In the genomic region with DNA sequence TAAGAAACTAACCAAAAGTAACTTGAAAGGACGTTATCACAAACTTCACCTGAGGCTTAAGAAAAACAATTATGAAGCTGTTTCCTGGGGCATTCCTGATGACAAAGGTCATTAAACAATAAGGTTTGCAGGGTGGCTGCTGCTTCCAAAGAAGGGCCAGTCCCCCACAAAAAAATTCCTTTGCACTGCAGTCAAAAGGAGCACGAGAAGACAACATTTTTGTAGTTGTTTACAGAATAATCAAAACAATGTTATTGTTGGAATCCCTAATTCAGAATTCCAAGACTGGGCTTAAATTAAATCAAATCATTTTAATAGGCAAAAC, we compare ENCODE assay signal across 1 cellular context.
TF ChIP-seq lines count a peak whose summit lies in the region.

No MANE protein-coding gene starts in this region.

TF ChIP-seq in GM23338, 12 proteins besides CTCF, POLR2A, EP300 and RAD21 (continued from another document):
- TF ChIP-seq, protein P1, sequence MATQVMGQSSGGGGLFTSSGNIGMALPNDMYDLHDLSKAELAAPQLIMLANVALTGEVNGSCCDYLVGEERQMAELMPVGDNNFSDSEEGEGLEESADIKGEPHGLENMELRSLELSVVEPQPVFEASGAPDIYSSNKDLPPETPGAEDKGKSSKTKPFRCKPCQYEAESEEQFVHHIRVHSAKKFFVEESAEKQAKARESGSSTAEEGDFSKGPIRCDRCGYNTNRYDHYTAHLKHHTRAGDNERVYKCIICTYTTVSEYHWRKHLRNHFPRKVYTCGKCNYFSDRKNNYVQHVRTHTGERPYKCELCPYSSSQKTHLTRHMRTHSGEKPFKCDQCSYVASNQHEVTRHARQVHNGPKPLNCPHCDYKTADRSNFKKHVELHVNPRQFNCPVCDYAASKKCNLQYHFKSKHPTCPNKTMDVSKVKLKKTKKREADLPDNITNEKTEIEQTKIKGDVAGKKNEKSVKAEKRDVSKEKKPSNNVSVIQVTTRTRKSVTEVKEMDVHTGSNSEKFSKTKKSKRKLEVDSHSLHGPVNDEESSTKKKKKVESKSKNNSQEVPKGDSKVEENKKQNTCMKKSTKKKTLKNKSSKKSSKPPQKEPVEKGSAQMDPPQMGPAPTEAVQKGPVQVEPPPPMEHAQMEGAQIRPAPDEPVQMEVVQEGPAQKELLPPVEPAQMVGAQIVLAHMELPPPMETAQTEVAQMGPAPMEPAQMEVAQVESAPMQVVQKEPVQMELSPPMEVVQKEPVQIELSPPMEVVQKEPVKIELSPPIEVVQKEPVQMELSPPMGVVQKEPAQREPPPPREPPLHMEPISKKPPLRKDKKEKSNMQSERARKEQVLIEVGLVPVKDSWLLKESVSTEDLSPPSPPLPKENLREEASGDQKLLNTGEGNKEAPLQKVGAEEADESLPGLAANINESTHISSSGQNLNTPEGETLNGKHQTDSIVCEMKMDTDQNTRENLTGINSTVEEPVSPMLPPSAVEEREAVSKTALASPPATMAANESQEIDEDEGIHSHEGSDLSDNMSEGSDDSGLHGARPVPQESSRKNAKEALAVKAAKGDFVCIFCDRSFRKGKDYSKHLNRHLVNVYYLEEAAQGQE (IDR thresholded peaks at IDR 0.05; ENCODE audit: unreplicated experiment), result no peak
- TF ChIP-seq ZNF331 (CRISPR knock-in tag; IDR thresholded peaks at IDR 0.05; ENCODE audit: low read depth) (no peak), POLR2AphosphoS5 (IDR thresholded peaks at IDR 0.05; ENCODE audit: low read depth) (no peak), CREB1 (CRISPR knock-in tag; IDR thresholded peaks at IDR 0.05; ENCODE audit: low read depth) (no peak), ZNF114 (CRISPR knock-in tag; IDR thresholded peaks at IDR 0.05) (no peak)
